In the genomic region with DNA sequence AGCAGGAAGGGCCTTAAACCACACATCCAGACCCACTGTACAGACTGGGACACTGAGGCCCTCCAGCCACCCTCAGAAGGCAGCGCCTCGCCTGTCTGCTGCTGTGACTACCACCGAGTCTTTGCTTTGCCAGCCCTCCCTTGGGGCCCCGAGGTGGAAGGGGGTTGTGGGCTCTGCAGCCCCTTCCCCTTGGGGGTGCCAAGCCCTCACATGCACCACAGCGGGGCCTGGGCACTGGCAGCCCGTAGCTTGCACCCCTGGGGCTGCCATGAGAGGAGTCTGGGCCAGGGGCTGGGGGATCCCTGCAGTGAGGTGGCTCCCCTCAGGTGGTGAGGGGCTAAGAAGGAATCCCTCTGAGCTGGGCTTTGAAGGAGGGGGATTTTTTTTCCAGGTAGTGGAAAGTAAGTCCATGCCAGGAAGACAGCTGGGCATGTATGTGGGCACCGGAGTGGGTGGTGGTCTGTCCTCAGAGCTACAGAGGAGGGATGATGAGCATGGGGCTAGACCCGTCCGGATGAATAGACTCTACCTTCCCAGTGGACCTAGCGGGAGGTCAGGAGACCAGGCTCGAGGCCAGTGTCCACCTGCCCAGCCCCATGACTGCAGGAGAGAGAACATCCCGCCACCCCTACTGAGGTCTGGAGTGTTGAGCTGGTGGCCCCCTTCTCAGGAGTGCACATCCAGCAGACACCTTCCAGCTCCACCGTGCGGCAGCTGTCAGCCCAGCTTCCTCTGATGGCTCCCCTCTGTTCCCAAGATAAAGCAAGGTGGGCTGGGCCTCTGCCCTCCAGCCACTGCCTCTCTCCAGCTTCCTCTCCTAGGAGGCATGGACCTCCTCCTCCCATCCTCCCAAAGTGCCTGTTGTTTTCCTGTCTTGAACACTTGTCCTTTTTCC, we compare ENCODE assay signal across 20 cellular contexts. TPM values are rescaled to one million over a fixed set of nuclear protein-coding genes. Genes with fewer than 3 reads are reported as not detected.
"Had no signal": no experiment of that assay in that cellular context is flagged by ENCODE, and none has a peak within 500 bp of the region (broad histone marks: within the 10 kb centered on the region; RNA-seq: fewer than 3 reads in every experiment).

No MANE protein-coding gene starts in this region.

- H3K4me3 Mint-ChIP-seq: activated naive CD4-positive, alpha-beta T cell treated with anti-CD3 and anti-CD28 coated beads for 36 hours; immature natural killer cell; nephron; T-cell had no signal

- H3K4me1 ChIP-seq: adrenal gland, foreskin keratinocyte, prostate gland, stomach, testis had no signal

- H3K9me3 ChIP-seq: adrenal gland, prostate gland, stomach, testis, upper lobe of left lung had no signal

- ATAC-seq: foreskin keratinocyte, sciatic nerve, T-cell had no signal

- H3K4me3 ChIP-seq: adrenal gland, prostate gland, SK-N-MC, stomach, testis, upper lobe of left lung had no signal

- H3K4me1 Mint-ChIP-seq: immature natural killer cell, T-cell had no signal

- H3K36me3 ChIP-seq: adrenal gland, prostate gland, stomach had no signal

- H3K9me3 Mint-ChIP-seq: activated naive CD4-positive, alpha-beta T cell treated with anti-CD3 and anti-CD28 coated beads for 36 hours; nephron; T-cell had no signal

- DNase-seq: activated CD4-positive, alpha-beta T cell treated with anti-CD3 and anti-CD28 coated beads for 1 hour; activated CD4-positive, alpha-beta T cell treated with anti-CD3 and anti-CD28 coated beads, Interleukin-2, amount 50 U/mL, for 4 hours; activated naive CD4-positive, alpha-beta T cell treated with anti-CD3 and anti-CD28 coated beads for 36 hours; activated T-cell treated with anti-CD3 and anti-CD28 coated beads for 4 hours; caudate nucleus; effector memory CD4-positive, alpha-beta T cell; foreskin keratinocyte; immature natural killer cell; stimulated activated CD4-positive, alpha-beta T cell treated with anti-CD3 and anti-CD28 coated beads, Interleukin-1b, Interleukin-23, amount 100 ng/mL, for 48 hours; stomach; T-cell; T-helper 9 cell; testis had no signal

- H3K27ac ChIP-seq: foreskin keratinocyte, prostate gland, SK-N-MC, stomach, testis had no signal

- H3K27ac Mint-ChIP-seq: activated naive CD4-positive, alpha-beta T cell treated with anti-CD3 and anti-CD28 coated beads for 36 hours; immature natural killer cell; T-cell had no signal

- H3K36me3 Mint-ChIP-seq: immature natural killer cell, T-cell had no signal

- H3K27me3 ChIP-seq: adrenal gland, foreskin keratinocyte, testis, upper lobe of left lung had no signal

RNA-seq across cellular contexts. Expression of a gene that starts 42.2 kb away (rescaled TPM):
- total RNA-seq: activated naive CD4-positive, alpha-beta T cell treated with anti-CD3 and anti-CD28 coated beads for 36 hours; foreskin keratinocyte; omental fat pad; sciatic nerve had no signal
- polyA plus RNA-seq: foreskin keratinocyte had no signal
